In genomic region chr11:72695354-72695753, GRCh38 we compare ENCODE assay signal across 2 cellular contexts.
TF ChIP-seq lines count a peak whose summit lies in the region.

No MANE protein-coding gene starts in this region.

TF ChIP-seq in IMR-90, 13 proteins besides CTCF, POLR2A, EP300 and RAD21:
- TF ChIP-seq RFX5 (IDR thresholded peaks at IDR 0.05; ENCODE audit: low read depth, low read length) (no peak), NFE2L2 (IDR thresholded peaks at IDR 0.05; ENCODE audit: low read depth, low read length) (no peak), BHLHE40 (IDR thresholded peaks at IDR 0.05; ENCODE audit: low read depth, low read length) (no peak), CHD1 (IDR thresholded peaks at IDR 0.05; ENCODE audit: low read depth, low read length) (no peak), MAZ (IDR thresholded peaks at IDR 0.05; ENCODE audit: borderline replicate concordance, low read depth, low read length) (no peak), MXI1 (IDR thresholded peaks at IDR 0.05; ENCODE audit: borderline replicate concordance, low read depth, low read length) (no peak), FOS (IDR thresholded peaks at IDR 0.05; ENCODE audit: low read depth, low read length) (no peak), CEBPB (IDR thresholded peaks at IDR 0.05; ENCODE audit: low read depth, low read length) (no peak), RCOR1 (IDR thresholded peaks at IDR 0.05; ENCODE audit: insufficient replicate concordance, low read length) (no peak), ELK1 (IDR thresholded peaks at IDR 0.05; ENCODE audit: borderline replicate concordance, low read depth, low read length) (no peak)

TF ChIP-seq in H1, 55 proteins besides CTCF, POLR2A, EP300 and RAD21:
- TF ChIP-seq SP1 (IDR thresholded peaks at IDR 0.05; ENCODE audit: low read depth, low read length) (no peak), YY1 (IDR thresholded peaks at IDR 0.05; ENCODE audit: low read depth, low read length) (no peak), SIX5 (IDR thresholded peaks at IDR 0.05; ENCODE audit: low read depth, low read length) (no peak), KDM1A (IDR thresholded peaks at IDR 0.05; ENCODE audit: borderline replicate concordance, low read length) (no peak), CHD1 (IDR thresholded peaks at IDR 0.05; ENCODE audit: low read depth, low read length) (no peak), BCL11A (IDR thresholded peaks at IDR 0.05; ENCODE audit: low read depth in 2 of 2, low read length in 2 of 2) (no peak), SIN3A (conservative IDR thresholded peaks at IDR 0.05 in 1 of 2, IDR thresholded peaks at IDR 0.05 in 1 of 2; ENCODE audit: low read depth in 1 of 2, low read length in 2 of 2) (no peak), TAF7 (optimal IDR thresholded peaks at IDR 0.05; ENCODE audit: borderline replicate concordance, low read depth, low read length) (no peak), CREB1 (IDR thresholded peaks at IDR 0.05) (no peak), POU5F1 (IDR thresholded peaks at IDR 0.05; ENCODE audit: low read depth, low read length) (no peak), NRF1 (IDR thresholded peaks at IDR 0.05; ENCODE audit: low read depth, low read length) (no peak), GABPA (IDR thresholded peaks at IDR 0.05; ENCODE audit: borderline replicate concordance, insufficient read depth, low read length) (no peak), ASH2L (IDR thresholded peaks at IDR 0.05; ENCODE audit: low read length) (no peak), BRCA1 (IDR thresholded peaks at IDR 0.05; ENCODE audit: low read depth, low read length) (no peak), NANOG (IDR thresholded peaks at IDR 0.05; ENCODE audit: insufficient read depth, low read depth, low read length, poor library complexity, severe bottlenecking) (no peak), SRF (IDR thresholded peaks at IDR 0.05; ENCODE audit: low read depth, low read length) (no peak), MAFK (IDR thresholded peaks at IDR 0.05; ENCODE audit: low read depth, low read length) (no peak)
